Comparison of ENCODE assay signal across 11 cellular contexts in genomic region chr15:48896775-48897143, GRCh38. TPM values are rescaled to one million over a fixed set of nuclear protein-coding genes. Genes with fewer than 3 reads are reported as not detected.
DNase-seq lines count a peak whose midpoint lies in the region; ATAC-seq and TF ChIP-seq lines count a peak whose summit lies in the region.
"Had no signal": no experiment of that assay in that cellular context is flagged by ENCODE, and none has a peak within 500 bp of the region (broad histone marks: within the 10 kb centered on the region; RNA-seq: fewer than 3 reads in every experiment).

No MANE protein-coding gene starts in this region.

- no peaks in the 10 kb centered on the region for H3K36me3 ChIP-seq in ascending aorta
- no peaks in the 10 kb centered on the region for H3K36me3 ChIP-seq in rectal smooth muscle tissue (ENCODE audit: control insufficient read depth, insufficient read depth, low read length)
- no peaks in the 10 kb centered on the region for H3K36me3 ChIP-seq in H7 (replicated peaks; ENCODE audit: control insufficient read depth, insufficient read depth, low read length)
- H3K36me3 ChIP-seq: left lung had no signal

- H3K9me3 ChIP-seq in AG04450 (ENCODE audit: control insufficient read depth, insufficient read depth, low read length) (no peaks in the 10 kb centered on the region), ascending aorta (no peaks in the 10 kb centered on the region)
- H3K9me3 ChIP-seq: left lung had no signal

- intact Hi-C loops in ascending aorta (cut with DNase I) (no loop called here), Right ventricle myocardium superior (cut with DNase I) (no loop called here)

- H3K4me1 ChIP-seq in ascending aorta (peaks cover 0 to 9% of the 10 kb centered on the region in 2 donors), rectal smooth muscle tissue (ENCODE audit: control insufficient read depth, insufficient read depth, low read length) (no peaks in the 10 kb centered on the region)
- H3K4me1 ChIP-seq: left lung had no signal

- H3K27ac ChIP-seq in AG04450 (ENCODE audit: low read depth, low read length), result peak overlapping the region; percentile 83
- peak overlapping the region; percentile 63 to 70 for H3K27ac ChIP-seq in ascending aorta
- H3K27ac ChIP-seq in rectal smooth muscle tissue (ENCODE audit: low read depth, low read length), result peak overlapping the region; percentile 49
- H3K27ac ChIP-seq: left lung had no signal

- ATAC-seq in Right ventricle myocardium superior (ENCODE audit: poor library complexity) (peak; percentile 71), GM21423 (IDR thresholded peaks at IDR 0.05; ENCODE audit: unreplicated experiment) (no peak)
- no peak for ATAC-seq in activated naive CD4-positive, alpha-beta T cell treated with anti-CD3 and anti-CD28 coated beads, Interleukin-2, amount 50 U/mL, for 72 hours
- ATAC-seq: Panc1 had no signal

- no peak overlapping the region for H3K9ac ChIP-seq in rectal smooth muscle tissue (ENCODE audit: low read length)

- DNase-seq in AG04450 (ENCODE audit: low read depth, low spot score), result no peak
- DNase-seq in ascending aorta (ENCODE audit: low spot score in 2 of 2), result no peak
- DNase-seq in Right ventricle myocardium superior, result peak; percentile 40
- DNase-seq in stimulated activated CD4-positive, alpha-beta T cell treated with anti-CD3 and anti-CD28 coated beads, Interleukin-12 subunit alpha, Interleukin-12 subunit beta, amount 100 ng/mL, for 4 hours, result no peak
- no peak for DNase-seq in activated naive CD4-positive, alpha-beta T cell treated with anti-CD3 and anti-CD28 coated beads, Interleukin-2, amount 50 U/mL, for 72 hours (ENCODE audit: low spot score in 2 of 2)
- no peak for DNase-seq in H7
- DNase-seq: activated CD8-positive, alpha-beta memory T cell treated with anti-CD3 and anti-CD28 coated beads, Interleukin-2, amount 50 U/mL, for 4 hours; left lung had no signal

- H3K27me3 ChIP-seq in AG04450 (ENCODE audit: control insufficient read depth, insufficient read depth, low read length) (no peaks in the 10 kb centered on the region), ascending aorta (no peaks in the 10 kb centered on the region), rectal smooth muscle tissue (ENCODE audit: control insufficient read depth, insufficient read depth, low read length) (no peaks in the 10 kb centered on the region), H7 (ENCODE audit: control insufficient read depth, insufficient read depth, low read length) (no peaks in the 10 kb centered on the region)

- H3K4me3 ChIP-seq in AG04450 (ENCODE audit: low read depth, low read length), result peak overlapping the region; percentile 31
- peak overlapping the region; percentile 24 to 60 for H3K4me3 ChIP-seq in ascending aorta
- H3K4me3 ChIP-seq in rectal smooth muscle tissue (ENCODE audit: low read length), result no peak overlapping the region
- H3K4me3 ChIP-seq in H7 (ENCODE audit: insufficient read depth, low read depth, low read length), result no peak overlapping the region
- H3K4me3 ChIP-seq: left lung had no signal

- H3K9me3 Mint-ChIP-seq in activated naive CD4-positive, alpha-beta T cell treated with anti-CD3 and anti-CD28 coated beads, Interleukin-2, amount 50 U/mL, for 72 hours, result no peaks in the 10 kb centered on the region

- TF ChIP-seq CTCF in AG04450 (IDR thresholded peaks at IDR 0.05; ENCODE audit: low read depth, low read length) (no peak), ascending aorta (IDR thresholded peaks at IDR 0.05) (no peak)

- H3K36me3 Mint-ChIP-seq in activated naive CD4-positive, alpha-beta T cell treated with anti-CD3 and anti-CD28 coated beads, Interleukin-2, amount 50 U/mL, for 72 hours, result no peaks in the 10 kb centered on the region

- H3K27ac Mint-ChIP-seq in activated naive CD4-positive, alpha-beta T cell treated with anti-CD3 and anti-CD28 coated beads, Interleukin-2, amount 50 U/mL, for 72 hours, result no peak overlapping the region

- CTCF ChIA-PET in AG04450 (lab: Charles Lee), result no interaction called here

- POLR2A ChIA-PET in AG04450 (lab: Yijun Ruan, JAX), result interaction anchor here (1.4 kb wide), 1 partner anchor 19 kb away, joined by 6 read pairs; the partner anchor contains the start of gene EID1

RNA-seq across cellular contexts. Expression of gene EID1, which starts 18.8 kb away (rescaled TPM):
- polyA plus RNA-seq in AG04450 (2011; rRNA removed), result 292 and 348 TPM in 2 replicates
- polyA minus RNA-seq in AG04450 (2011; rRNA and poly(A)+ RNA removed), result 76.2 and 76.8 TPM in 2 replicates
- total RNA-seq in ascending aorta, result 247 TPM
- total RNA-seq in Right ventricle myocardium superior, result 201 TPM
- 100 to 1,000 TPM in 1 of 2 donors, 10 to 100 TPM in 1; 41.0 to 104 TPM for total RNA-seq in activated naive CD4-positive, alpha-beta T cell treated with anti-CD3 and anti-CD28 coated beads, Interleukin-2, amount 50 U/mL, for 72 hours
- 85.5 and 88.7 TPM in 2 replicates for total RNA-seq in H7 (2014; rRNA removed; shearing (Covaris generic))

Comparison
In these comparisons a context has a peak if more than half of its experiments do, and no peak if none do; other contexts are left out.
1. H3K4me3 ChIP-seq: peak in AG04450 (single experiment) and ascending aorta (2 of 2); none in rectal smooth muscle tissue (single experiment) and H7 (single experiment).
2. Peak in every context shown above with its lines, with median percentiles within 50 percentile points of each other: H3K27ac ChIP-seq.